20 cellular contexts compared by ENCODE assay signal in the genomic region with DNA sequence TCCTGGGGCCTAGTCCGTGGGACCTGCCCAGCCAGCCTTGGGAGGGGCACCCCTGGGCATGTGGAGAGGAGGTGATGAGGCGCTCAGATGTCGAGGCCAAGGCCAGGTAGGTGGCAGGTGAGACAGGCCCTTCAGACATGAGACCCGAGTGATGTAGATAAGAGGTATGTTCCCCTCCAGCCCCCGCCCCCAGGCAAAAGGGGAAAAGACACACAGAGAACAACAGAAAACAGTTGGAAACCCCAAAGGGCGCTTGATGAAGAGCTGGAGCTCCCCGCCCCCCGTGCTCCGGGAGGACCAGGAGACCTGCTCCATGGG.
DNase-seq lines count a peak whose midpoint lies in the region; ATAC-seq and TF ChIP-seq lines count a peak whose summit lies in the region.
"Had no signal": no experiment of that assay in that cellular context is flagged by ENCODE, and none has a peak within 500 bp of the region (broad histone marks: within the 10 kb centered on the region; RNA-seq: fewer than 3 reads in every experiment).

No MANE protein-coding gene starts in this region.

- no peaks in the 10 kb centered on the region for H3K79me1 ChIP-seq in IMR-90 (ENCODE audit: low read depth in 1 of 2, low read length in 2 of 2)

- peaks cover 70 to 97% (median 96%) of the 10 kb centered on the region in 10 experiments for H3K4me1 ChIP-seq in BLaER1 treated with 17β-estradiol and CSF1 and Interleukin-3, amounts not matched to agents 10 nM and 100 nM
- H3K4me1 ChIP-seq in IMR-90 (ENCODE audit: control insufficient read depth, insufficient read depth, low read length), result peaks cover 3% of the 10 kb centered on the region; the same call in 1 of the 2 replicates

- ATAC-seq in IMR-90 (ENCODE audit: low read depth) (no peak), HG03159 (IDR thresholded peaks at IDR 0.05; ENCODE audit: unreplicated experiment) (no peak), GM19395 (IDR thresholded peaks at IDR 0.05; ENCODE audit: unreplicated experiment) (no peak), GM18511 (IDR thresholded peaks at IDR 0.05; ENCODE audit: unreplicated experiment) (no peak)
- ATAC-seq in stimulated activated effector memory CD8-positive, alpha-beta T cell treated with anti-CD3 and anti-CD28 coated beads, Interleukin-12 subunit alpha, Interleukin-12 subunit beta, amount 100 ng/mL, for 72 hours, result no peak
- ATAC-seq: GM23338 had no signal

- H3K36me3 ChIP-seq in BLaER1 treated with 17β-estradiol and CSF1 and Interleukin-3, amounts not matched to agents 10 nM and 100 nM, result no peaks in the 10 kb centered on the region; a peak in 1 of 22 replicates
- H3K36me3 ChIP-seq in IMR-90 (ENCODE audit: control insufficient read depth, insufficient read depth, low read length), result peaks cover 3% of the 10 kb centered on the region; the same call in 1 of the 2 replicates

- peaks cover 74% of the 10 kb centered on the region for H3K27me3 Mint-ChIP-seq in dendritic cell treated with granulocyte-macrophage colony-stimulating factor and Interleukin-4, amounts not matched to agents 40 ng/mL and 50 ng/mL, for 4 days

- no peak for DNase-seq in IMR-90
- DNase-seq in stimulated activated effector memory CD8-positive, alpha-beta T cell treated with anti-CD3 and anti-CD28 coated beads, Interleukin-12 subunit alpha, Interleukin-12 subunit beta, amount 100 ng/mL, for 72 hours (ENCODE audit: low spot score in 2 of 2), result no peak
- DNase-seq: AML-193, COR-L47, GF-D8, KG1, MV-4-11, NCI-H187, NCI-H2107, NCI-H345, NCI-H526 treated with DMSO at 0.1 percent for 48 hours, Peyer's patch, Right ventricle myocardium superior had no signal

- WGBS in IMR-90 (ENCODE audit: extremely low coverage in 2 of 2, insufficient read length in 1 of 2), 2 experiments, result 93% methylated on average over 3 of the region's 9 CpGs; no CpG with 5 or more reads in 1 of the 2 experiments

- H3K9ac ChIP-seq in BLaER1 treated with 17β-estradiol and CSF1 and Interleukin-3, amounts not matched to agents 10 nM and 100 nM, result peak overlapping the region in 6 of 11 experiments; percentile 2 to 65 (median 35); a peak in 2 of 22 replicates
- no peak overlapping the region for H3K9ac ChIP-seq in IMR-90 (ENCODE audit: low read depth, low read length)

- H3K4me1 Mint-ChIP-seq in dendritic cell treated with granulocyte-macrophage colony-stimulating factor and Interleukin-4, amounts not matched to agents 40 ng/mL and 50 ng/mL, for 4 days (ENCODE audit: low read depth), result peaks cover 33% of the 10 kb centered on the region
- peaks cover 41% of the 10 kb centered on the region for H3K4me1 Mint-ChIP-seq in stimulated activated effector memory CD8-positive, alpha-beta T cell treated with anti-CD3 and anti-CD28 coated beads, Interleukin-12 subunit alpha, Interleukin-12 subunit beta, amount 100 ng/mL, for 72 hours

- H2BK120ac ChIP-seq in IMR-90 (ENCODE audit: low read depth, low read length), result no peak overlapping the region

- peak overlapping the region; percentile 55 for H2AK9ac ChIP-seq in IMR-90 (replicated peaks; ENCODE audit: low read depth, low read length, poor library complexity)

- no peaks in the 10 kb centered on the region for H3K9me3 ChIP-seq in BLaER1 treated with 17β-estradiol and CSF1 and Interleukin-3, amounts not matched to agents 10 nM and 100 nM (replicated peaks in 1 of 11)
- H3K9me3 ChIP-seq in IMR-90 (ENCODE audit: control insufficient read depth, insufficient read depth, low read length), result no peaks in the 10 kb centered on the region
- H3K9me3 ChIP-seq: Peyer's patch had no signal

- H4K5ac ChIP-seq in IMR-90 (ENCODE audit: low read depth, low read length), result no peak overlapping the region

- H3K27me3 ChIP-seq in BLaER1 treated with 17β-estradiol and CSF1 and Interleukin-3, amounts not matched to agents 10 nM and 100 nM, result peaks cover 34 to 63% (median 49%) of the 10 kb centered on the region in 11 experiments
- peaks cover 21% of the 10 kb centered on the region for H3K27me3 ChIP-seq in IMR-90 (ENCODE audit: control insufficient read depth, insufficient read depth, low read length)
- H3K27me3 ChIP-seq: Peyer's patch had no signal

- peak overlapping the region in 9 of 11 experiments; percentile 20 to 78 (median 59); a peak in 16 of 22 replicates for H3K27ac ChIP-seq in BLaER1 treated with 17β-estradiol and CSF1 and Interleukin-3, amounts not matched to agents 10 nM and 100 nM
- no peak overlapping the region for H3K27ac ChIP-seq in IMR-90 (ENCODE audit: insufficient read depth, low read length)
- H3K27ac ChIP-seq: Peyer's patch had no signal

- no peak for TF ChIP-seq RAD21 in IMR-90 (IDR thresholded peaks at IDR 0.05; ENCODE audit: low read length)

- no peak overlapping the region for H3K14ac ChIP-seq in IMR-90 (replicated peaks; ENCODE audit: low read depth, low read length)

- H3K36me3 Mint-ChIP-seq in dendritic cell treated with granulocyte-macrophage colony-stimulating factor and Interleukin-4, amounts not matched to agents 40 ng/mL and 50 ng/mL, for 4 days (ENCODE audit: low read depth), result no peaks in the 10 kb centered on the region
- no peaks in the 10 kb centered on the region for H3K36me3 Mint-ChIP-seq in stimulated activated effector memory CD8-positive, alpha-beta T cell treated with anti-CD3 and anti-CD28 coated beads, Interleukin-12 subunit alpha, Interleukin-12 subunit beta, amount 100 ng/mL, for 72 hours
- H3K36me3 Mint-ChIP-seq: CD4-positive, CD25-positive, alpha-beta regulatory T cell had no signal

- H3K27ac Mint-ChIP-seq in dendritic cell treated with granulocyte-macrophage colony-stimulating factor and Interleukin-4, amounts not matched to agents 40 ng/mL and 50 ng/mL, for 4 days, result peak overlapping the region; percentile 25
- peak overlapping the region; percentile 17 for H3K27ac Mint-ChIP-seq in stimulated activated effector memory CD8-positive, alpha-beta T cell treated with anti-CD3 and anti-CD28 coated beads, Interleukin-12 subunit alpha, Interleukin-12 subunit beta, amount 100 ng/mL, for 72 hours

- H4K91ac ChIP-seq in IMR-90 (ENCODE audit: insufficient read depth, low read depth, low read length), result no peak overlapping the region

- BruUV-seq in IMR-90 (replicated peaks; lab: Mats Ljungman, UMichigan), result no TSS peak

- H3K23ac ChIP-seq in IMR-90 (ENCODE audit: low read depth, low read length), result no peak overlapping the region

- H4K8ac ChIP-seq in IMR-90 (ENCODE audit: low read depth in 2 of 2, low read length in 2 of 2), result no peak overlapping the region

- H3K56ac ChIP-seq in IMR-90 (ENCODE audit: extremely low read depth, insufficient read depth, low read length), result no peak overlapping the region

- no peak overlapping the region for H2AFZ ChIP-seq in IMR-90 (replicated peaks; ENCODE audit: low read length, poor library complexity)
- H2AFZ ChIP-seq: GM23338 had no signal

- CTCF ChIA-PET in IMR-90 (lab: Yijun Ruan, JAX), result no interaction called here

- H2BK15ac ChIP-seq in IMR-90 (ENCODE audit: low read depth, low read length), result no peak overlapping the region

- H2BK5ac ChIP-seq in IMR-90 (ENCODE audit: low read depth, low read length, poor library complexity, severe bottlenecking), result no peak overlapping the region

- H3K9me3 Mint-ChIP-seq in dendritic cell treated with granulocyte-macrophage colony-stimulating factor and Interleukin-4, amounts not matched to agents 40 ng/mL and 50 ng/mL, for 4 days, result no peaks in the 10 kb centered on the region
- no peaks in the 10 kb centered on the region for H3K9me3 Mint-ChIP-seq in stimulated activated effector memory CD8-positive, alpha-beta T cell treated with anti-CD3 and anti-CD28 coated beads, Interleukin-12 subunit alpha, Interleukin-12 subunit beta, amount 100 ng/mL, for 72 hours
- H3K9me3 Mint-ChIP-seq: GM23338 had no signal

- in situ Hi-C loops in IMR-90 (cut with MboI; ENCODE audit: low sequenced_read_pairs), result no loop called here

- intact Hi-C loops in IMR-90 (cut with micrococcal nuclease), result no loop called here
- intact Hi-C loops in dendritic cell treated with granulocyte-macrophage colony-stimulating factor and Interleukin-4, amounts not matched to agents 40 ng/mL and 50 ng/mL, for 4 days (cut with micrococcal nuclease), result no loop called here

- H3K4me2 ChIP-seq in BLaER1 treated with 17β-estradiol and CSF1 and Interleukin-3, amounts not matched to agents 10 nM and 100 nM, result peak overlapping the region; percentile 64 to 100 (median 94)
- H3K4me2 ChIP-seq in IMR-90 (ENCODE audit: low read depth, low read length), result no peak overlapping the region
- H3K4me2 ChIP-seq: GM23338 had no signal

- H3K4me3 Mint-ChIP-seq in dendritic cell treated with granulocyte-macrophage colony-stimulating factor and Interleukin-4, amounts not matched to agents 40 ng/mL and 50 ng/mL, for 4 days, result no peak overlapping the region
- no peak overlapping the region for H3K4me3 Mint-ChIP-seq in stimulated activated effector memory CD8-positive, alpha-beta T cell treated with anti-CD3 and anti-CD28 coated beads, Interleukin-12 subunit alpha, Interleukin-12 subunit beta, amount 100 ng/mL, for 72 hours
- H3K4me3 Mint-ChIP-seq: GM23338 had no signal

- H2BK20ac ChIP-seq in IMR-90 (ENCODE audit: low read depth, low read length), result no peak overlapping the region

- POLR2A ChIA-PET in IMR-90 (lab: Charles Lee; ENCODE audit: unreplicated experiment), result no interaction called here

- H3K4me3 ChIP-seq in BLaER1 treated with 17β-estradiol and CSF1 and Interleukin-3, amounts not matched to agents 10 nM and 100 nM, result no peak overlapping the region; a peak in 1 of 20 replicates
- H3K4me3 ChIP-seq in IMR-90 (ENCODE audit: insufficient read depth, low read depth, low read length), result no peak overlapping the region
- H3K4me3 ChIP-seq: GM23338, Peyer's patch had no signal

- H2AK5ac ChIP-seq in IMR-90 (ENCODE audit: low read depth, low read length), result peak overlapping the region; percentile 73

- H3K18ac ChIP-seq in IMR-90 (ENCODE audit: low read depth, low read length), result no peak overlapping the region

- peaks cover 0 to 43% (median 25%) of the 10 kb centered on the region in 11 experiments; a peak in 16 of 22 replicates for H4K20me1 ChIP-seq in BLaER1 treated with 17β-estradiol and CSF1 and Interleukin-3, amounts not matched to agents 10 nM and 100 nM
- no peaks in the 10 kb centered on the region for H4K20me1 ChIP-seq in IMR-90 (ENCODE audit: insufficient read depth, low read length)

- TF ChIP-seq POLR2A in IMR-90 (IDR thresholded peaks at IDR 0.05; ENCODE audit: low read depth, low read length), result no peak

- H3K9me1 ChIP-seq in IMR-90 (ENCODE audit: insufficient read depth, low read length), result peaks cover 4% of the 10 kb centered on the region; the same call in 1 of the 2 replicates

- TF ChIP-seq CTCF in IMR-90 (conservative IDR thresholded peaks at IDR 0.05; ENCODE audit: low read depth, low read length), result no peak

- dilution Hi-C loops in IMR-90 (cut with HindIII; ENCODE audit: low sequenced_read_pairs, unreplicated experiment), result no loop called here

- no peak overlapping the region for H3K4ac ChIP-seq in IMR-90 (ENCODE audit: low read depth, low read length)

TF ChIP-seq in IMR-90, 13 proteins besides CTCF, POLR2A, EP300 and RAD21:
- TF ChIP-seq RCOR1 (IDR thresholded peaks at IDR 0.05; ENCODE audit: insufficient replicate concordance, low read length), result no peak
- no peak for TF ChIP-seq RFX5 (IDR thresholded peaks at IDR 0.05; ENCODE audit: low read depth, low read length)
